Comparison of ENCODE assay signal across 14 cellular contexts in genomic region chr17:50963139-50963538, GRCh38.
"Had no signal": no experiment of that assay in that cellular context is flagged by ENCODE, and none has a peak within 500 bp of the region (broad histone marks: within the 10 kb centered on the region; RNA-seq: fewer than 3 reads in every experiment).

No MANE protein-coding gene starts in this region.

- H3K4me3 ChIP-seq: gastrocnemius medialis, heart right ventricle, neural progenitor cell, stomach, thoracic aorta had no signal

- DNase-seq: activated CD4-positive, alpha-beta T cell treated with anti-CD3 and anti-CD28 coated beads for 48 hours; activated CD8-positive, alpha-beta memory T cell treated with anti-CD3 and anti-CD28 coated beads, Interleukin-2, amount 50 U/mL, for 48 hours; activated CD8-positive, alpha-beta T cell treated with anti-CD3 and anti-CD28 coated beads, Interleukin-2, amount 10 ng/mL, durations not matched to agents 7 days and 5 days; activated naive CD4-positive, alpha-beta T cell treated with Interleukin-2 at 50 U/mL for 16 hours; central memory CD4-positive, alpha-beta T cell; erythroblast; gastrocnemius medialis; heart right ventricle; left ventricle myocardium superior; stimulated activated CD4-positive, alpha-beta T cell treated with anti-CD3 and anti-CD28 coated beads, Interleukin-4, amount 100 ng/mL, for 24 hours; stomach had no signal

- ATAC-seq: activated CD8-positive, alpha-beta T cell treated with anti-CD3 and anti-CD28 coated beads, Interleukin-2, amount 10 ng/mL, durations not matched to agents 7 days and 5 days; gastrocnemius medialis; heart right ventricle; left ventricle myocardium superior; WTC11 had no signal
